Comparison of ENCODE assay signal across 1 cellular context in genomic region chr19:51550848-51551672, GRCh38.
TF ChIP-seq lines count a peak whose summit lies in the region.

No MANE protein-coding gene starts in this region.

TF ChIP-seq in K562, 482 proteins besides CTCF, POLR2A, EP300 and RAD21 (continued from another document and continues in another):
- TF ChIP-seq RNF219 (CRISPR knock-in tag; IDR thresholded peaks at IDR 0.05) = no peak
- no peak for TF ChIP-seq BRF1 (IDR thresholded peaks at IDR 0.05; ENCODE audit: borderline replicate concordance, extremely low read depth, insufficient read length)
- TF ChIP-seq ZFP91 (CRISPR knock-in tag; IDR thresholded peaks at IDR 0.05) = no peak
- TF ChIP-seq ZNF239 (CRISPR knock-in tag; IDR thresholded peaks at IDR 0.05) = no peak
- 0 out of 2 replicates have a peak, but pooled peaks have one; percentile 27 for TF ChIP-seq KLF1 (tag; IDR thresholded peaks at IDR 0.05)
- TF ChIP-seq FOXJ2 (tag; IDR thresholded peaks at IDR 0.05) = no peak
- TF ChIP-seq GABPA (tag; conservative IDR thresholded peaks at IDR 0.05; ENCODE audit: low read depth) = peak; percentile 28; the same call in 1 of the 2 replicates
- TF ChIP-seq PYGO2 (tag; IDR thresholded peaks at IDR 0.05) = no peak
- no peak for TF ChIP-seq ZBTB5 (IDR thresholded peaks at IDR 0.05)
- TF ChIP-seq ZNF165 (CRISPR knock-in tag; IDR thresholded peaks at IDR 0.05; ENCODE audit: borderline replicate concordance) = no peak
- peak; percentile 30; the same call in 1 of the 2 replicates for TF ChIP-seq BHLHE40 (IDR thresholded peaks at IDR 0.05; ENCODE audit: low read length)
- 0 out of 2 replicates have a peak, but pooled peaks have one; percentile 49 for TF ChIP-seq ZNF766 (CRISPR knock-in tag; conservative IDR thresholded peaks at IDR 0.05)
- no peak for TF ChIP-seq ZBTB34 (CRISPR knock-in tag; IDR thresholded peaks at IDR 0.05)
- no peak for TF ChIP-seq TBP (optimal IDR thresholded peaks at IDR 0.05; ENCODE audit: low read depth, low read length)
- TF ChIP-seq YY1 (IDR thresholded peaks at IDR 0.05; ENCODE audit: borderline replicate concordance in 1 of 3, control insufficient read depth in 1 of 3, extremely low read depth in 1 of 3, insufficient read depth in 3 of 3, insufficient read length in 1 of 3, insufficient replicate concordance in 2 of 3, low read depth in 1 of 3, low read length in 2 of 3) = no peak
- TF ChIP-seq THRB (CRISPR knock-in tag; conservative IDR thresholded peaks at IDR 0.05) = no peak
- 0 out of 2 replicates have a peak, but pooled peaks have one; percentile 8 for TF ChIP-seq MTA1 (IDR thresholded peaks at IDR 0.05; ENCODE audit: borderline replicate concordance)
- TF ChIP-seq CHAMP1 (IDR thresholded peaks at IDR 0.05) = no peak
- TF ChIP-seq DACH1 (IDR thresholded peaks at IDR 0.05; ENCODE audit: partially characterized antibody) = no peak
- TF ChIP-seq RBM22 (IDR thresholded peaks at IDR 0.05; ENCODE audit: low read depth, low read length, poor library complexity, severe bottlenecking) = no peak
- no peak for TF ChIP-seq ARID3B (CRISPR knock-in tag; IDR thresholded peaks at IDR 0.05; ENCODE audit: borderline replicate concordance)
- no peak for TF ChIP-seq EP400 (IDR thresholded peaks at IDR 0.05)
- no peak for TF ChIP-seq MAFF (IDR thresholded peaks at IDR 0.05; ENCODE audit: low read length)
- no peak for TF ChIP-seq ZNF449 (CRISPR knock-in tag; IDR thresholded peaks at IDR 0.05)
- no peak for TF ChIP-seq POLR3G (IDR thresholded peaks at IDR 0.05; ENCODE audit: extremely low read depth, insufficient read length, insufficient replicate concordance)
- TF ChIP-seq NFE2 (IDR thresholded peaks at IDR 0.05; ENCODE audit: low read depth) = 0 out of 2 replicates have a peak, but pooled peaks have one; percentile 2
- no peak for TF ChIP-seq HES1 (IDR thresholded peaks at IDR 0.05; ENCODE audit: low read depth)
- TF ChIP-seq ZNF398 (CRISPR knock-in tag; IDR thresholded peaks at IDR 0.05) = no peak
- no peak for TF ChIP-seq ETV5 (CRISPR knock-in tag; IDR thresholded peaks at IDR 0.05; ENCODE audit: low read depth)
- TF ChIP-seq POLR2B (IDR thresholded peaks at IDR 0.05; ENCODE audit: low read depth, partially characterized antibody) = peak; percentile 27
- TF ChIP-seq CREBBP (IDR thresholded peaks at IDR 0.05; ENCODE audit: low read depth, low read length) = no peak
- TF ChIP-seq BRD4 (IDR thresholded peaks at IDR 0.05) = no peak
- no peak for TF ChIP-seq ZNF174 (CRISPR knock-in tag; IDR thresholded peaks at IDR 0.05)
- TF ChIP-seq ZNF3 (CRISPR knock-in tag; IDR thresholded peaks at IDR 0.05) = no peak
- no peak; the same call in 1 of the 2 replicates for TF ChIP-seq ARID4B (CRISPR knock-in tag; IDR thresholded peaks at IDR 0.05)
- TF ChIP-seq MAZ (CRISPR knock-in tag; conservative IDR thresholded peaks at IDR 0.05 in 1 of 2, IDR thresholded peaks at IDR 0.05 in 1 of 2) = peak in 1 of 2 experiments; percentile 25; a peak in 1 of 4 replicates
- TF ChIP-seq TRIM24 (IDR thresholded peaks at IDR 0.05) = 0 out of 4 replicates have a peak, but pooled peaks of 1 of the 2 experiments have one; percentile 10
